1 cellular context compared by ENCODE assay signal in genomic region chr3:101468676-101469075, GRCh38.
TF ChIP-seq lines count a peak whose summit lies in the region.

No MANE protein-coding gene starts in this region.

TF ChIP-seq in K562, 482 proteins besides CTCF, POLR2A, EP300 and RAD21:
- TF ChIP-seq ZNF507 (tag; conservative IDR thresholded peaks at IDR 0.05) (peak; percentile 95), ZNF354B (CRISPR knock-in tag; IDR thresholded peaks at IDR 0.05) (peak; percentile 84)
